8 cellular contexts compared by ENCODE assay signal in the genomic region with DNA sequence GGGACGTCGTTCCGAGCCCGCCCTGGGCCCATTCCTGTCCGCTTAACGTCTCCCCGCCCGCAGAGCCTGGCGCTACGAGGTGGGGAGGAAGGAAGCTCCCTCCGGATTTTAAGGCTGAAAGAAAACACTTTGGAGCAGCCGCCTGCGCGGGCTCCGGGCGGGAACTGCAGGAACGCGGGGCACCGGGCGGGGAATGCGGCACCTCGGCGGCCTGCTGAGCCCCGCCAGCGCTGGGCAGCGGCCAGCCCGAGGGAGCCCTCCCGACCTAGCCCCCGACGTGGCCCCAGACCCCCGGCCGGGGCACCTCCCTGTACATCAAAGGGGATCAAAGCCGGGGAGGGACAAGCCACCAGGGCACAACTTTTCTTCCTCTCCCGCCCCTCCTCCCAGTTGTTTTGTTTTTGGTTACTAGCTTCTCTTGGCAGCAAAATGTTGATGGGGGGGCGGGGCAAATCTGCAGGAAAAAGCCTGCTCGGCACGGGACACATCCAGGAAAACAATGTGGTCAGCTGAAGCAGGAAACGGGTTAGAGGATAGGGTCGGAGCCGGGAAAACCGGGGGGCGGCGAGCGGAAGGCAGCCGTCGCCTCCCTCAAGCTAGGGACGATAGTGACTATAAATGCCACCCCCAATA. TPM values are rescaled to one million over a fixed set of nuclear protein-coding genes. Genes with fewer than 3 reads are reported as not detected.
A peak's percentile ranks its signal among the peaks of the same experiment; 100 is the strongest.
DNase-seq lines count a peak whose midpoint lies in the region; ATAC-seq, FAIRE-seq and TF ChIP-seq lines count a peak whose summit lies in the region.
"Not testable (repeated sequence)": the region's sequence is repeated elsewhere in the genome, so short reads cannot be mapped to it uniquely, and the experiment has no call there.

No MANE protein-coding gene starts in this region.

- intact Hi-C loops in kidney (cut with DNase I) = not testable (repeated sequence)

- H3K9me3 ChIP-seq in CD4-positive, CD25-positive, alpha-beta regulatory T cell (ENCODE audit: control insufficient read depth in 2 of 2, low read length in 2 of 2); HUES64 (ENCODE audit: insufficient read depth, low read depth, low read length); kidney (ENCODE audit: control insufficient read depth in 1 of 2, low read length in 2 of 2); neutrophil: not testable (repeated sequence)

- H3K9ac ChIP-seq in HUES64 (ENCODE audit: low read depth, low read length); kidney (ENCODE audit: low read length in 2 of 2): not testable (repeated sequence)

- DNase-seq in CD4-positive, CD25-positive, alpha-beta regulatory T cell = peak in 2 of 3 donors; percentile 0 to 1
- DNase-seq in T-helper 2 cell treated with Interferon-gamma antibody and Interleukin-4, amounts not matched to agents 5 μg/mL and 100 μg/mL, for 36 hours (ENCODE audit: low spot score); epithelial cell of proximal tubule (ENCODE audit: low read depth); stimulated activated naive CD8-positive, alpha-beta T cell treated with anti-CD3 and anti-CD28 coated beads, Interleukin-15, amount 100 ng/mL, for 72 hours: not testable (repeated sequence)
- DNase-seq in kidney = peak; percentile 91

- H3K36me3 Mint-ChIP-seq in CD4-positive, CD25-positive, alpha-beta regulatory T cell; T-helper 2 cell treated with Interferon-gamma antibody and Interleukin-4, amounts not matched to agents 5 μg/mL and 100 μg/mL, for 36 hours (ENCODE audit: low read depth); activated naive CD8-positive, alpha-beta T cell: not testable (repeated sequence)

- not testable (repeated sequence) for FAIRE-seq in kidney (lab: Jason Lieb, UNC)

- not testable (repeated sequence) for H3K4me1 Mint-ChIP-seq in CD4-positive, CD25-positive, alpha-beta regulatory T cell; T-helper 2 cell treated with Interferon-gamma antibody and Interleukin-4, amounts not matched to agents 5 μg/mL and 100 μg/mL, for 36 hours (ENCODE audit: low read depth); activated naive CD8-positive, alpha-beta T cell (ENCODE audit: low read depth); stimulated activated naive CD8-positive, alpha-beta T cell treated with anti-CD3 and anti-CD28 coated beads, Interleukin-15, amount 100 ng/mL, for 72 hours

- H3K27ac ChIP-seq in CD4-positive, CD25-positive, alpha-beta regulatory T cell (ENCODE audit: insufficient read depth, low read length, poor library complexity, severe bottlenecking); kidney (ENCODE audit: low read depth in 2 of 2, low read length in 2 of 2); neutrophil: not testable (repeated sequence)
- H3K27ac ChIP-seq in HUES64 (ENCODE audit: low read depth, low read length) = peak overlapping the region; percentile 25; the same call in 1 of the 2 replicates

- under 1% methylated on average over 19 of the region's 47 CpGs for WGBS in HUES64

- not testable (repeated sequence) for H3K36me3 ChIP-seq in CD4-positive, CD25-positive, alpha-beta regulatory T cell (ENCODE audit: control insufficient read depth, insufficient read depth, low read length); HUES64 (ENCODE audit: insufficient read depth, low read length); kidney (ENCODE audit: control insufficient read depth in 1 of 2, insufficient read depth in 2 of 2, low read length in 2 of 2); neutrophil

- peak overlapping the region in 1 of 3 donors; percentile 60 for H3K27ac Mint-ChIP-seq in CD4-positive, CD25-positive, alpha-beta regulatory T cell
- peak overlapping the region; percentile 85 for H3K27ac Mint-ChIP-seq in T-helper 2 cell treated with Interferon-gamma antibody and Interleukin-4, amounts not matched to agents 5 μg/mL and 100 μg/mL, for 36 hours
- not testable (repeated sequence) for H3K27ac Mint-ChIP-seq in activated naive CD8-positive, alpha-beta T cell
- peak overlapping the region in 1 of 2 donors; percentile 72 for H3K27ac Mint-ChIP-seq in stimulated activated naive CD8-positive, alpha-beta T cell treated with anti-CD3 and anti-CD28 coated beads, Interleukin-15, amount 100 ng/mL, for 72 hours

- H3K27me3 Mint-ChIP-seq in CD4-positive, CD25-positive, alpha-beta regulatory T cell; T-helper 2 cell treated with Interferon-gamma antibody and Interleukin-4, amounts not matched to agents 5 μg/mL and 100 μg/mL, for 36 hours (ENCODE audit: low read depth); activated naive CD8-positive, alpha-beta T cell; stimulated activated naive CD8-positive, alpha-beta T cell treated with anti-CD3 and anti-CD28 coated beads, Interleukin-15, amount 100 ng/mL, for 72 hours: not testable (repeated sequence)

- ATAC-seq in CD4-positive, CD25-positive, alpha-beta regulatory T cell (ENCODE audit: low read depth in 2 of 2); stimulated activated naive CD8-positive, alpha-beta T cell treated with anti-CD3 and anti-CD28 coated beads, Interleukin-15, amount 100 ng/mL, for 72 hours: not testable (repeated sequence)

- H3K4me1 ChIP-seq in CD4-positive, CD25-positive, alpha-beta regulatory T cell (ENCODE audit: control insufficient read depth, insufficient read depth, low read length, poor library complexity, severe bottlenecking); HUES64 (ENCODE audit: insufficient read depth, low read length); kidney (ENCODE audit: control insufficient read depth in 1 of 2, insufficient read depth in 1 of 2, low read depth in 1 of 2, low read length in 2 of 2); neutrophil (ENCODE audit: control insufficient read depth in 1 of 2, insufficient read depth in 1 of 2, low read depth in 1 of 2, low read length in 1 of 2): not testable (repeated sequence)

- TF ChIP-seq CTCF in epithelial cell of proximal tubule (conservative IDR thresholded peaks at IDR 0.05; ENCODE audit: low read depth, low read length); kidney (IDR thresholded peaks at IDR 0.05; ENCODE audit: borderline replicate concordance, extremely low read depth, insufficient read depth); neutrophil (IDR thresholded peaks at IDR 0.05): not testable (repeated sequence)

- H3K9me3 Mint-ChIP-seq in CD4-positive, CD25-positive, alpha-beta regulatory T cell; T-helper 2 cell treated with Interferon-gamma antibody and Interleukin-4, amounts not matched to agents 5 μg/mL and 100 μg/mL, for 36 hours; activated naive CD8-positive, alpha-beta T cell (ENCODE audit: low read depth); stimulated activated naive CD8-positive, alpha-beta T cell treated with anti-CD3 and anti-CD28 coated beads, Interleukin-15, amount 100 ng/mL, for 72 hours: not testable (repeated sequence)

- H3K4me3 ChIP-seq in CD4-positive, CD25-positive, alpha-beta regulatory T cell (ENCODE audit: low read depth, low read length); kidney (ENCODE audit: low read length in 2 of 2): not testable (repeated sequence)
- peak overlapping the region; percentile 42 for H3K4me3 ChIP-seq in HUES64 (ENCODE audit: low read length)
- peak overlapping the region; percentile 49 for H3K4me3 ChIP-seq in epithelial cell of proximal tubule (ENCODE audit: low read depth, low read length)
- peak overlapping the region; percentile 46 to 54 for H3K4me3 ChIP-seq in neutrophil (ENCODE audit: low read depth in 1 of 2, low read length in 1 of 2)

- peak overlapping the region; percentile 92 to 97 (median 94) for H3K4me3 Mint-ChIP-seq in CD4-positive, CD25-positive, alpha-beta regulatory T cell
- H3K4me3 Mint-ChIP-seq in T-helper 2 cell treated with Interferon-gamma antibody and Interleukin-4, amounts not matched to agents 5 μg/mL and 100 μg/mL, for 36 hours = peak overlapping the region; percentile 88
- peak overlapping the region; percentile 90 for H3K4me3 Mint-ChIP-seq in activated naive CD8-positive, alpha-beta T cell
- H3K4me3 Mint-ChIP-seq in stimulated activated naive CD8-positive, alpha-beta T cell treated with anti-CD3 and anti-CD28 coated beads, Interleukin-15, amount 100 ng/mL, for 72 hours = peak overlapping the region; percentile 87 to 91

- H3K27me3 ChIP-seq in CD4-positive, CD25-positive, alpha-beta regulatory T cell (ENCODE audit: control insufficient read depth, insufficient read depth, low read length); HUES64 (ENCODE audit: insufficient read depth, low read length); neutrophil: not testable (repeated sequence)

RNA-seq across cellular contexts. Expression of a gene that starts 1.5 kb away (rescaled TPM):
- 36.7 TPM for total RNA-seq in CD4-positive, CD25-positive, alpha-beta regulatory T cell
- 1 to 10 TPM; 1.2 to 3.0 (median 2.1) TPM for polyA plus RNA-seq in CD4-positive, CD25-positive, alpha-beta regulatory T cell
- polyA plus RNA-seq in HUES64 (2013, experiment 1 of 2) = 28.6 TPM
- 38.3 TPM for polyA plus RNA-seq in HUES64 (2013, experiment 2 of 2)
- total RNA-seq in epithelial cell of proximal tubule (20.7 and 40.8 TPM in 2 replicates), kidney (38.4 TPM)
- polyA plus RNA-seq in kidney (ENCODE audit: insufficient read depth, low read depth, low replicate concordance) = 9.3 TPM

RNA-seq across cellular contexts. Expression of a gene that starts 2.1 kb away (rescaled TPM):
- total RNA-seq in CD4-positive, CD25-positive, alpha-beta regulatory T cell = not detected
- polyA plus RNA-seq in CD4-positive, CD25-positive, alpha-beta regulatory T cell = under 1 TPM in 2 of 4 donors, not detected in 2; 0.38 to 0.47 TPM
- 7.7 TPM for polyA plus RNA-seq in HUES64 (2013, experiment 1 of 2)
- 8.4 TPM for polyA plus RNA-seq in HUES64 (2013, experiment 2 of 2)
- total RNA-seq in epithelial cell of proximal tubule (6.1 TPM in 2 replicates), kidney (not detected)
- polyA plus RNA-seq in kidney (ENCODE audit: insufficient read depth, low read depth, low replicate concordance) = 0.24 TPM
